Comparison of ENCODE assay signal across 2 cellular contexts in the genomic region with DNA sequence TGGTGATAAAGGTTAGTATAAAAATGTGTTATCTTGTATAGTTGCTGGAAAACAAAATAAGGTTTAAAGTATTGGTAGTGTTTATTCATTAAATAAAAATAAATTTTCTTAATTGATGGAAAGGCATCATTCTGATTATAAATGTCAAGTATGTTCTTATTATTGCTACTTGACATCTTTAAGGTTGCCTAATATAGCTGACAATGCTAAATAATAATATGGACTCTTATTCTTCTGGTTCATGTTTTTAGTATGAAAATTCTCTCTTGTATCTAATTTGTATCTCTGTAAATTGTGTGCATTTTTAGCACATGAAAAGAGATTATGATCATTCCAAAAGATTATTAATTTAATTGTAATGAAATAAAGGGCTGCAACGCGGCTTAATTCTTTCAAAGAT.
A peak's percentile ranks its signal among the peaks of the same experiment; 100 is the strongest.
TF ChIP-seq lines count a peak whose summit lies in the region.

No MANE protein-coding gene starts in this region.

TF ChIP-seq in IMR-90, 13 proteins besides CTCF, POLR2A, EP300 and RAD21:
- TF ChIP-seq BHLHE40 (IDR thresholded peaks at IDR 0.05; ENCODE audit: low read depth, low read length) (no peak), MAZ (IDR thresholded peaks at IDR 0.05; ENCODE audit: borderline replicate concordance, low read depth, low read length) (no peak), RFX5 (IDR thresholded peaks at IDR 0.05; ENCODE audit: low read depth, low read length) (no peak), MAFK (IDR thresholded peaks at IDR 0.05; ENCODE audit: low read depth, low read length) (peak; percentile 83), SMC3 (IDR thresholded peaks at IDR 0.05; ENCODE audit: low read depth, low read length) (no peak)

TF ChIP-seq in K562, 482 proteins besides CTCF, POLR2A, EP300 and RAD21:
- TF ChIP-seq ADNP (tag; IDR thresholded peaks at IDR 0.05): no peak
- TF ChIP-seq ZNF316 (IDR thresholded peaks at IDR 0.05): peak; percentile 82
- peak; percentile 64 for TF ChIP-seq C11orf30 (IDR thresholded peaks at IDR 0.05; ENCODE audit: low read depth)
- TF ChIP-seq, protein P1, sequence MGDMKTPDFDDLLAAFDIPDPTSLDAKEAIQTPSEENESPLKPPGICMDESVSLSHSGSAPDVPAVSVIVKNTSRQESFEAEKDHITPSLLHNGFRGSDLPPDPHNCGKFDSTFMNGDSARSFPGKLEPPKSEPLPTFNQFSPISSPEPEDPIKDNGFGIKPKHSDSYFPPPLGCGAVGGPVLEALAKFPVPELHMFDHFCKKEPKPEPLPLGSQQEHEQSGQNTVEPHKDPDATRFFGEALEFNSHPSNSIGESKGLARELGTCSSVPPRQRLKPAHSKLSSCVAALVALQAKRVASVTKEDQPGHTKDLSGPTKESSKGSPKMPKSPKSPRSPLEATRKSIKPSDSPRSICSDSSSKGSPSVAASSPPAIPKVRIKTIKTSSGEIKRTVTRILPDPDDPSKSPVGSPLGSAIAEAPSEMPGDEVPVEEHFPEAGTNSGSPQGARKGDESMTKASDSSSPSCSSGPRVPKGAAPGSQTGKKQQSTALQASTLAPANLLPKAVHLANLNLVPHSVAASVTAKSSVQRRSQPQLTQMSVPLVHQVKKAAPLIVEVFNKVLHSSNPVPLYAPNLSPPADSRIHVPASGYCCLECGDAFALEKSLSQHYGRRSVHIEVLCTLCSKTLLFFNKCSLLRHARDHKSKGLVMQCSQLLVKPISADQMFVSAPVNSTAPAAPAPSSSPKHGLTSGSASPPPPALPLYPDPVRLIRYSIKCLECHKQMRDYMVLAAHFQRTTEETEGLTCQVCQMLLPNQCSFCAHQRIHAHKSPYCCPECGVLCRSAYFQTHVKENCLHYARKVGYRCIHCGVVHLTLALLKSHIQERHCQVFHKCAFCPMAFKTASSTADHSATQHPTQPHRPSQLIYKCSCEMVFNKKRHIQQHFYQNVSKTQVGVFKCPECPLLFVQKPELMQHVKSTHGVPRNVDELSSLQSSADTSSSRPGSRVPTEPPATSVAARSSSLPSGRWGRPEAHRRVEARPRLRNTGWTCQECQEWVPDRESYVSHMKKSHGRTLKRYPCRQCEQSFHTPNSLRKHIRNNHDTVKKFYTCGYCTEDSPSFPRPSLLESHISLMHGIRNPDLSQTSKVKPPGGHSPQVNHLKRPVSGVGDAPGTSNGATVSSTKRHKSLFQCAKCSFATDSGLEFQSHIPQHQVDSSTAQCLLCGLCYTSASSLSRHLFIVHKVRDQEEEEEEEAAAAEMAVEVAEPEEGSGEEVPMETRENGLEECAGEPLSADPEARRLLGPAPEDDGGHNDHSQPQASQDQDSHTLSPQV (IDR thresholded peaks at IDR 0.05): no peak
- peak; percentile 48; the same call in 1 of the 2 replicates for TF ChIP-seq MAFK (IDR thresholded peaks at IDR 0.05; ENCODE audit: low read length)
- no peak for TF ChIP-seq ZNF408 (CRISPR knock-in tag; IDR thresholded peaks at IDR 0.05; ENCODE audit: low read depth)
- peak; percentile 44; the same call in 1 of the 2 replicates for TF ChIP-seq MAFF (IDR thresholded peaks at IDR 0.05; ENCODE audit: low read length)
